Comparison of ENCODE assay signal across 11 cellular contexts in the genomic region with DNA sequence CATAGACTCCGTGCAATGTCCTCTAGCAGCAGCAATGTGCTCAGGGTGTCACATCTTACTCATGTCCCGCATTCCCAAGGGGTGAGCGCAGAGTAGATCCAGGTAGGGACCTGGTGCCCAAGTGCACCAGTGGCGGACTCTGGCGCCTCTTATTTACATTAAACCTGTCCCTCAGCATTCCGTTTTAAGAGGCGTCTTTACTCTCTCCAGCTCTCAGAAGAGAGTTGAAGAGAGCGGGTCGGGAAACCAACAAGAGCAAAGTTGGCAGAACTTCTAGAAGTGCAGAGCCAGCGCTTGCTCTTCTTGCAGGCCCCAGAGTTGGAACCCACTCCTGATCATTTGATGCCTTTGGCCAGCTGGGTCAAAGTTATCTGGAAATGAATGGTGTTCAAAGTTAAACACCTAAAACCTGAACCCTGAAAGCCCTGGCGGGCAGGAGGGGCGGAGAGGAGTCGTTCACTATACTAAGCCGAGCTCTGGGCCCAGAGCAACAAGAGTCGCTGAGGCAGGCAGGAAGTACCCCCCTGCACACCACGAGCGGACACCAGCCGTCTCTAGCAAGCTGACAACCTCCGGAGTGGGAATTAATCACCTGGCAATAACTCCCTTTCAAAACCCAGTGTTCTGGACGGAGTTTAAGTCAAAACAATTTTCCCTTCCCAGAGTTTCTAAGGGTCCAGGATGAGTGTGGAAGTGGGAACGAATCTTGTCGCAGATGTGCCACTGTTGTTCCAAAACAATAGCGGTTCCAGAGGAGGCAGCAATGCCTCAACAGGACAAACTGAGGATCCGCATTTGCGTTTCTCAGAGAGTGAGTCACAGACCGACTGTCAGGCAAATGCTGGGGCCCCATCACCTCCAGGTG.
A peak's percentile ranks its signal among the peaks of the same experiment; 100 is the strongest.
DNase-seq lines count a peak whose midpoint lies in the region; ATAC-seq and TF ChIP-seq lines count a peak whose summit lies in the region.
"Had no signal": no experiment of that assay in that cellular context is flagged by ENCODE, and none has a peak within 500 bp of the region (broad histone marks: within the 10 kb centered on the region; RNA-seq: fewer than 3 reads in every experiment).

No MANE protein-coding gene starts in this region.

- H3K27me3 Mint-ChIP-seq in activated CD4-positive, alpha-beta memory T cell treated with anti-CD3 and anti-CD28 coated beads, Interleukin-2, amount 10 ng/mL, durations not matched to agents 7 days and 5 days = peaks cover 37% of the 10 kb centered on the region
- peaks cover 24% of the 10 kb centered on the region for H3K27me3 Mint-ChIP-seq in progenitor cell of endocrine pancreas

- peak; percentile 8 for DNase-seq in GM12865 (ENCODE audit: low read depth)
- DNase-seq in activated CD4-positive, alpha-beta memory T cell treated with anti-CD3 and anti-CD28 coated beads, Interleukin-2, amount 10 ng/mL, durations not matched to agents 7 days and 5 days = peak; percentile 17
- DNase-seq in hippocampal formation (lab: John Stamatoyannopoulos, UW) = peak; percentile 45 to 64
- DNase-seq in progenitor cell of endocrine pancreas (ENCODE audit: low spot score, unreplicated experiment) = no peak
- DNase-seq: NCI-H1417 had no signal

- no peak overlapping the region for H3K27ac Mint-ChIP-seq in activated CD4-positive, alpha-beta memory T cell treated with anti-CD3 and anti-CD28 coated beads, Interleukin-2, amount 10 ng/mL, durations not matched to agents 7 days and 5 days
- peak overlapping the region; percentile 73 for H3K27ac Mint-ChIP-seq in progenitor cell of endocrine pancreas

- TF ChIP-seq CTCF in GM12865 (IDR thresholded peaks at IDR 0.05; ENCODE audit: insufficient read depth, low read depth, low read length, missing control alignments) (no peak), progenitor cell of endocrine pancreas (IDR thresholded peaks at IDR 0.05; ENCODE audit: unreplicated experiment) (no peak)

- H3K36me3 Mint-ChIP-seq in activated CD4-positive, alpha-beta memory T cell treated with anti-CD3 and anti-CD28 coated beads, Interleukin-2, amount 10 ng/mL, durations not matched to agents 7 days and 5 days (ENCODE audit: low read depth) = peaks cover 2% of the 10 kb centered on the region
- H3K36me3 Mint-ChIP-seq in progenitor cell of endocrine pancreas (ENCODE audit: insufficient read depth) = no peaks in the 10 kb centered on the region

- H3K4me1 Mint-ChIP-seq in activated CD4-positive, alpha-beta memory T cell treated with anti-CD3 and anti-CD28 coated beads, Interleukin-2, amount 10 ng/mL, durations not matched to agents 7 days and 5 days = peaks cover 23% of the 10 kb centered on the region
- H3K4me1 Mint-ChIP-seq in progenitor cell of endocrine pancreas (ENCODE audit: low read depth) = peaks cover 8% of the 10 kb centered on the region

- CTCF ChIA-PET in activated CD4-positive, alpha-beta memory T cell treated with anti-CD3 and anti-CD28 coated beads, Interleukin-2, amount 10 ng/mL, durations not matched to agents 7 days and 5 days (lab: Charles Lee) = interaction anchor here (1.2 to 1.7 kb wide), 4 partner anchors 39 to 545 kb away, joined by 3 to 5 read pairs (median 4); no protein-coding TSS in a partner anchor

- ATAC-seq in HG03378 (IDR thresholded peaks at IDR 0.05; ENCODE audit: unreplicated experiment) = no peak
- no peak for ATAC-seq in HG02623 (IDR thresholded peaks at IDR 0.05; ENCODE audit: unreplicated experiment)
- no peak for ATAC-seq in HG02870 (IDR thresholded peaks at IDR 0.05; ENCODE audit: unreplicated experiment)
- no peak for ATAC-seq in HG03135 (IDR thresholded peaks at IDR 0.05; ENCODE audit: unreplicated experiment)
- ATAC-seq: GM12878, left lobe of liver had no signal

- no peaks in the 10 kb centered on the region for H3K9me3 Mint-ChIP-seq in activated CD4-positive, alpha-beta memory T cell treated with anti-CD3 and anti-CD28 coated beads, Interleukin-2, amount 10 ng/mL, durations not matched to agents 7 days and 5 days
- no peaks in the 10 kb centered on the region for H3K9me3 Mint-ChIP-seq in progenitor cell of endocrine pancreas (ENCODE audit: low read depth)

- H3K4me3 ChIP-seq in GM12865 (ENCODE audit: low read depth, low read length) = no peak overlapping the region
- H3K4me3 ChIP-seq: GM12878 had no signal

- POLR2A ChIA-PET in activated CD4-positive, alpha-beta memory T cell treated with anti-CD3 and anti-CD28 coated beads, Interleukin-2, amount 10 ng/mL, durations not matched to agents 7 days and 5 days (lab: Charles Lee) = interaction anchor here (1.6 kb wide), 1 partner anchor 544 kb away, joined by 3 read pairs; no protein-coding TSS in a partner anchor

- H3K4me3 Mint-ChIP-seq in activated CD4-positive, alpha-beta memory T cell treated with anti-CD3 and anti-CD28 coated beads, Interleukin-2, amount 10 ng/mL, durations not matched to agents 7 days and 5 days = peak overlapping the region; percentile 28
- H3K4me3 Mint-ChIP-seq in progenitor cell of endocrine pancreas (ENCODE audit: low read depth) = no peak overlapping the region
